In genomic region chr12:662541-663292, GRCh38 we compare ENCODE assay signal across 9 cellular contexts. TPM values are rescaled to one million over a fixed set of nuclear protein-coding genes. Genes with fewer than 3 reads are reported as not detected.
DNase-seq lines count a peak whose midpoint lies in the region; ATAC-seq, FAIRE-seq and TF ChIP-seq lines count a peak whose summit lies in the region.
"Had no signal": no experiment of that assay in that cellular context is flagged by ENCODE, and none has a peak within 500 bp of the region (broad histone marks: within the 10 kb centered on the region; RNA-seq: fewer than 3 reads in every experiment).

No MANE protein-coding gene starts in this region.

- in situ Hi-C loops in GM12878 (cut with MboI) = no loop called here

- H3K9ac ChIP-seq in GM12878 (ENCODE audit: control insufficient read depth, insufficient read depth, low read length) = peak overlapping the region; percentile 16; the same call in 1 of the 2 replicates
- peak overlapping the region; percentile 46 for H3K9ac ChIP-seq in mesenchymal stem cell (ENCODE audit: low read length)

- H4K8ac ChIP-seq in mesenchymal stem cell (ENCODE audit: low read length) = no peak overlapping the region

- no peaks in the 10 kb centered on the region; the same call in 2 of the 3 replicates for H3K9me3 ChIP-seq in GM12878 (replicated peaks; ENCODE audit: control insufficient read depth, insufficient read depth, low read length)
- H3K9me3 ChIP-seq in mesenchymal stem cell (ENCODE audit: control insufficient read depth, low read length) = no peaks in the 10 kb centered on the region

- no peak overlapping the region for H2BK120ac ChIP-seq in mesenchymal stem cell (ENCODE audit: low read depth, low read length)

- H2AK5ac ChIP-seq in mesenchymal stem cell (ENCODE audit: low read length, severe bottlenecking) = no peak overlapping the region

- no TSS peak for BruUV-seq in GM12878 (replicated peaks; lab: Mats Ljungman, UMichigan)

- H3K36me3 ChIP-seq in GM12878 (ENCODE audit: control insufficient read depth in 2 of 2, insufficient read depth in 2 of 2, low read length in 1 of 2) (no peaks in the 10 kb centered on the region), mesenchymal stem cell (ENCODE audit: control insufficient read depth in 1 of 2, insufficient read depth in 2 of 2, low read depth in 1 of 2, low read length in 2 of 2) (no peaks in the 10 kb centered on the region)
- H3K36me3 ChIP-seq: cardiac muscle cell had no signal

- no peak for TF ChIP-seq CTCF in natural killer cell (IDR thresholded peaks at IDR 0.05)
- TF ChIP-seq CTCF in GM12878 (IDR thresholded peaks at IDR 0.05 in 2 of 3, conservative IDR thresholded peaks at IDR 0.05 in 1 of 3; ENCODE audit: control insufficient read depth in 2 of 3, extremely low read depth in 1 of 3, insufficient read depth in 1 of 3, low read depth in 3 of 3, low read length in 3 of 3) = no peak
- TF ChIP-seq CTCF in GM10266 (IDR thresholded peaks at IDR 0.05; ENCODE audit: control insufficient read depth, insufficient read depth, low read depth, missing control alignments) = no peak

- SMC1A ChIA-PET in GM12878 (lab: Charles Lee; ENCODE audit: uncharacterized antibody, unreplicated experiment) = interaction anchor here (0.7 to 2.0 kb wide), 16 partner anchors 10 to 149 kb away, joined by 3 to 11 read pairs (median 4); no protein-coding TSS in a partner anchor

- no peak overlapping the region for H2BK5ac ChIP-seq in mesenchymal stem cell (ENCODE audit: low read depth, low read length, poor library complexity, severe bottlenecking)

- peak overlapping the region; percentile 25; the same call in 1 of the 2 replicates for H3K4me2 ChIP-seq in GM12878 (ENCODE audit: control insufficient read depth, insufficient read depth)
- H3K4me2 ChIP-seq in mesenchymal stem cell (ENCODE audit: low read length, poor library complexity, severe bottlenecking) = no peak overlapping the region

- intact Hi-C loops in natural killer cell (cut with micrococcal nuclease) = no loop called here
- intact Hi-C loops in GM12878 (cut with micrococcal nuclease; ENCODE audit: unreplicated experiment) = no loop called here

- peak overlapping the region; percentile 40 to 42 for H3K27ac Mint-ChIP-seq in natural killer cell treated with Interleukin-12 subunit alpha and Interleukin-12 subunit beta and Interleukin-15 and Interleukin-18, amount 100 ng/mL, for 72 hours
- no peak overlapping the region for H3K27ac Mint-ChIP-seq in natural killer cell

- H3K4ac ChIP-seq in mesenchymal stem cell (ENCODE audit: low read depth in 1 of 2, low read length in 2 of 2) = no peak overlapping the region

- no peak for DNase-seq in natural killer cell treated with Interleukin-12 subunit alpha and Interleukin-12 subunit beta and Interleukin-15 and Interleukin-18, amount 100 ng/mL, for 72 hours (ENCODE audit: low spot score)
- DNase-seq in natural killer cell = no peak
- DNase-seq in GM12878 (ENCODE audit: low read depth, low spot score) = no peak
- DNase-seq in mesenchymal stem cell = no peak
- no peak for DNase-seq in UCSD-AML1 (lab: John Stamatoyannopoulos, UW; ENCODE audit: unreplicated experiment)
- DNase-seq in GM10266 (ENCODE audit: extremely low spot score) = no peak
- DNase-seq in NCI-H226 = no peak

- TF ChIP-seq RAD21 in GM12878 (IDR thresholded peaks at IDR 0.05; ENCODE audit: insufficient read depth, low read depth, low read length) = no peak

- peaks cover 30 to 32% of the 10 kb centered on the region in 2 donors for H3K4me1 Mint-ChIP-seq in natural killer cell treated with Interleukin-12 subunit alpha and Interleukin-12 subunit beta and Interleukin-15 and Interleukin-18, amount 100 ng/mL, for 72 hours (ENCODE audit: low read depth in 2 of 2)
- H3K4me1 Mint-ChIP-seq in natural killer cell = peaks cover 10 to 20% of the 10 kb centered on the region in 2 donors

- H3K27ac ChIP-seq in GM12878 (ENCODE audit: control insufficient read depth, insufficient read depth) (peak overlapping the region; percentile 17; the same call in 1 of the 2 replicates), mesenchymal stem cell (ENCODE audit: low read length, poor library complexity, severe bottlenecking) (no peak overlapping the region)
- H3K27ac ChIP-seq: cardiac muscle cell had no signal

- H3K27me3 Mint-ChIP-seq in natural killer cell treated with Interleukin-12 subunit alpha and Interleukin-12 subunit beta and Interleukin-15 and Interleukin-18, amount 100 ng/mL, for 72 hours = peaks cover 2 to 7% of the 10 kb centered on the region in 2 donors
- H3K27me3 Mint-ChIP-seq in natural killer cell (ENCODE audit: low read depth in 2 of 2) = peaks cover 5 to 6% of the 10 kb centered on the region in 2 donors

- H4K91ac ChIP-seq in mesenchymal stem cell (ENCODE audit: low read length) = no peak overlapping the region

- H3K9me3 Mint-ChIP-seq in natural killer cell treated with Interleukin-12 subunit alpha and Interleukin-12 subunit beta and Interleukin-15 and Interleukin-18, amount 100 ng/mL, for 72 hours = no peaks in the 10 kb centered on the region
- no peaks in the 10 kb centered on the region for H3K9me3 Mint-ChIP-seq in natural killer cell

- H2BK12ac ChIP-seq in mesenchymal stem cell (ENCODE audit: low read length in 2 of 2) = no peak overlapping the region

- POLR2A ChIA-PET in GM12878 (lab: Charles Lee) = interaction anchor here (0.6 to 2.7 kb wide), 10 partner anchors 11 to 151 kb away, joined by 3 to 9 read pairs (median 4); no protein-coding TSS in a partner anchor

- no peaks in the 10 kb centered on the region for H3K79me1 ChIP-seq in mesenchymal stem cell (replicated peaks; ENCODE audit: low read length, poor library complexity, severe bottlenecking)

- no peak for FAIRE-seq in GM12878 (lab: Jason Lieb, UNC)

- no peaks in the 10 kb centered on the region for H3K79me2 ChIP-seq in GM12878 (ENCODE audit: control insufficient read depth, insufficient read depth, low read length)

- TF ChIP-seq POLR2A in GM12878 (IDR thresholded peaks at IDR 0.05; ENCODE audit: low read depth, low read length) = no peak

- no peak overlapping the region for H3K4me3 ChIP-seq in GM12878
- peak overlapping the region in 1 of 2 experiments; percentile 74 for H3K4me3 ChIP-seq in mesenchymal stem cell (ENCODE audit: insufficient read depth in 1 of 2, low read depth in 1 of 2, low read length in 2 of 2)
- H3K4me3 ChIP-seq: cardiac muscle cell had no signal

- no peaks in the 10 kb centered on the region for H3K27me3 ChIP-seq in GM12878 (replicated peaks in 1 of 2; ENCODE audit: control insufficient read depth in 2 of 2, insufficient read depth in 2 of 2, low read length in 1 of 2)
- H3K27me3 ChIP-seq in mesenchymal stem cell (ENCODE audit: control insufficient read depth in 1 of 2, insufficient read depth in 1 of 2, low read length in 2 of 2) = peaks cover 4 to 6% of the 10 kb centered on the region in 2 experiments
- H3K27me3 ChIP-seq: cardiac muscle cell had no signal

- CTCF ChIA-PET in GM12878 (lab: Yijun Ruan, JAX) = interaction anchor here (1.0 to 1.9 kb wide), 5 partner anchors 11 to 152 kb away, joined by 3 to 5 read pairs (median 4); no protein-coding TSS in a partner anchor

- WGBS in GM12878 (ENCODE audit: insufficient coverage, insufficient replicate concordance, low lambda C conversion rate, missing lambda C conversion rate) = 31% methylated on average over 8 of the region's 8 CpGs
- 80% methylated on average over 8 of the region's 8 CpGs for WGBS in mesenchymal stem cell

- no peak for TF ChIP-seq EP300 in GM12878 (IDR thresholded peaks at IDR 0.05; ENCODE audit: borderline replicate concordance in 1 of 2, control insufficient read depth in 1 of 2, low read depth in 2 of 2, low read length in 2 of 2)

- peak overlapping the region; percentile 14 for H3K4me3 Mint-ChIP-seq in natural killer cell treated with Interleukin-12 subunit alpha and Interleukin-12 subunit beta and Interleukin-15 and Interleukin-18, amount 100 ng/mL, for 72 hours
- no peak overlapping the region for H3K4me3 Mint-ChIP-seq in natural killer cell

- H2BK15ac ChIP-seq in mesenchymal stem cell (ENCODE audit: low read depth, poor library complexity, severe bottlenecking) = no peak overlapping the region

- H3K14ac ChIP-seq in mesenchymal stem cell (ENCODE audit: low read length in 2 of 2) = no peak overlapping the region

- H3K23ac ChIP-seq in mesenchymal stem cell (ENCODE audit: low read length in 2 of 2) = no peak overlapping the region

- H2AFZ ChIP-seq in GM12878 (ENCODE audit: control insufficient read depth, low read depth, low read length) (peak overlapping the region; percentile 73), mesenchymal stem cell (ENCODE audit: low read depth, low read length) (no peak overlapping the region)

- H3K4me1 ChIP-seq in GM12878 (ENCODE audit: control insufficient read depth, insufficient read depth, low read length) (peaks cover 60% of the 10 kb centered on the region), mesenchymal stem cell (ENCODE audit: control insufficient read depth, insufficient read depth, low read depth, low read length) (peaks cover 7% of the 10 kb centered on the region)

- RAD21 ChIA-PET in GM12878 (lab: Charles Lee; ENCODE audit: unreplicated experiment) = interaction anchor here (0.6 to 2.6 kb wide), 13 partner anchors 11 to 151 kb away, joined by 3 to 16 read pairs (median 3); no protein-coding TSS in a partner anchor

- no peak for ATAC-seq in natural killer cell treated with Interleukin-12 subunit alpha and Interleukin-12 subunit beta and Interleukin-15 and Interleukin-18, amount 100 ng/mL, for 72 hours
- ATAC-seq in natural killer cell (no peak), GM12878 (no peak), GM19351 (IDR thresholded peaks at IDR 0.05; ENCODE audit: unreplicated experiment) (no peak)

- no peak overlapping the region for H3K18ac ChIP-seq in mesenchymal stem cell (ENCODE audit: low read depth in 1 of 2, low read length in 2 of 2)

- no peaks in the 10 kb centered on the region for H4K20me1 ChIP-seq in GM12878 (ENCODE audit: control insufficient read depth, insufficient read depth)

- H3K36me3 Mint-ChIP-seq in natural killer cell treated with Interleukin-12 subunit alpha and Interleukin-12 subunit beta and Interleukin-15 and Interleukin-18, amount 100 ng/mL, for 72 hours = no peaks in the 10 kb centered on the region
- no peaks in the 10 kb centered on the region for H3K36me3 Mint-ChIP-seq in natural killer cell

RNA-seq across cellular contexts. Expression of gene NINJ2, which starts 0.5 kb away (rescaled TPM):
- total RNA-seq in natural killer cell treated with Interleukin-12 subunit alpha and Interleukin-12 subunit beta and Interleukin-15 and Interleukin-18, amount 100 ng/mL, for 72 hours = 10 to 100 TPM in 1 of 2 donors, 1 to 10 TPM in 1; 8.6 to 15.3 TPM
- total RNA-seq in natural killer cell (1 to 10 TPM; 3.1 to 6.6 (median 4.9) TPM), GM12878 (2014; rRNA removed) (15.6 and 19.1 TPM in 2 replicates), GM12878 (2014; rRNA removed; fragmentation: Illumina TruSeq; extraction: Trizol) (12.0 and 14.0 TPM in 2 replicates), GM12878 (2021) (13.5 and 14.8 TPM in 2 replicates)
- total RNA-seq in GM12878 (2013; cell fraction: nucleolus; rRNA removed) = 1.5 and 1.8 TPM in 2 replicates
- 11.9 TPM for polyA plus RNA-seq in GM12878 (2011; ENCODE audit: low read depth)
- polyA plus RNA-seq in GM12878 (2011; rRNA removed) (4.8 and 8.9 TPM in 2 replicates), GM12878 (2014; fragmentation: Illumina TruSeq; extraction: Trizol) (10.2 and 19.7 TPM in 2 replicates), GM12878 (2014; fragmentation: Nextera tagmentation; extraction: Ambion mirVana) (10 to 100 TPM; 36.6 to 51.6 TPM), GM12878 (2014; rRNA removed) (18.5 and 22.9 TPM in 2 replicates), GM12878 (2016; fragmentation: Nextera tagmentation; extraction: Ambion mirVana) (10 to 100 TPM; 22.9 to 24.2 TPM)
- 18.9 and 23.4 TPM in 2 replicates for polyA plus RNA-seq in GM12878 (2011; cell fraction: cytosol; rRNA removed)
- polyA plus RNA-seq in GM12878 (2011; cell fraction: nucleus; rRNA removed) = 6.9 and 10.1 TPM in 2 replicates
- polyA plus RNA-seq in GM12878 (2012) = 11.3 and 16.1 TPM in 2 replicates
- polyA minus RNA-seq in GM12878 (2011; rRNA and poly(A)+ RNA removed) = 13.2 and 19.5 TPM in 2 replicates
- polyA minus RNA-seq in GM12878 (2011; cell fraction: cytosol; rRNA and poly(A)+ RNA removed) = 5.4 TPM in 1 of 2 replicates, not detected in the other
- 1.1 and 1.6 TPM in 2 replicates for polyA minus RNA-seq in GM12878 (2011; cell fraction: nucleus; rRNA and poly(A)+ RNA removed)
- 0.46 TPM for polyA plus RNA-seq in mesenchymal stem cell (2013, experiment 1 of 2)
- polyA plus RNA-seq in mesenchymal stem cell (2013, experiment 2 of 2) = 0.47 TPM
- total RNA-seq: cardiac muscle cell had no signal

Comparison
In these comparisons a context has a peak if more than half of its experiments do, and no peak if none do; other contexts are left out.
1. H3K27ac Mint-ChIP-seq: peak in natural killer cell treated with Interleukin-12 subunit alpha and Interleukin-12 subunit beta and Interleukin-15 and Interleukin-18, amount 100 ng/mL, for 72 hours (2 of 2); none in natural killer cell (0 of 2).